11 cellular contexts compared by ENCODE assay signal in the genomic region with DNA sequence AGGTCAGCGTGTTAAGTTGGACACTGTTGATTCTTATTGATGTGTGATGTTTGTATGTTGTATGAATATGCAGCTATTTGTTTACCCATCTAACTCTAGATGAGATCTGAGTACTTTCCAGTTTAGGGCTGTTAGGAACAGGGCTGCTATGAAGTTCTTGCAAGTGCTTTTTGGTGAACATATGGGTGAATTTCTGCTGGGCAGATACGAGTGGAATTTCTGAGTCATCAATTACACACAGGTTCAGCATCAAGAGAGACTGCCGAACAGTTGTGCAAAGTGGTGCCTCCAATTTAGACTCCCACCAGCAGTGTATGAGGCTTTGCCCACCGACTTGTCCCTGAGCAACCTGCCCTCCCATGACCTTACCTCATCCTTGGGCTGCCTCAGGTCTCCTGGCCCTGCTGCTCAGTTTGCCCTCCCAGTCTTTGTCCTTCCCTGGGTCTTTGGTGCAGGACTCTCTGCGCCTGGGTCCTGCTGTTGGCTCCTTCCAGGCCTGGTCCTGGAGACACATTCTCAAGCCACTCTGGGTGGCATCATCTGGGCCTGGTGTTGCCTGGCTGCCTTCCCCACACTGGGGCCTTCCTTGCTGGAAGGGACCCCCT.
DNase-seq lines count a peak whose midpoint lies in the region; ATAC-seq and TF ChIP-seq lines count a peak whose summit lies in the region.
"Had no signal": no experiment of that assay in that cellular context is flagged by ENCODE, and none has a peak within 500 bp of the region (broad histone marks: within the 10 kb centered on the region; RNA-seq: fewer than 3 reads in every experiment).

No MANE protein-coding gene starts in this region.

- DNase-seq in GM03348 (ENCODE audit: low spot score) (peak; percentile 52), PC-3 (peak; percentile 76), fibroblast of lung (ENCODE audit: low read depth in 2 of 2) (peak; percentile 66 to 96), retinal pigment epithelial cell (ENCODE audit: low read depth) (peak; percentile 47), erythroblast (lab: John Stamatoyannopoulos, UW) (no peak)
- DNase-seq: activated naive CD4-positive, alpha-beta T cell treated with anti-CD3 and anti-CD28 coated beads, Interleukin-2, amount 50 U/mL, for 16 hours; NCI-H1105; Peyer's patch; thyroid gland had no signal

- no peaks in the 10 kb centered on the region for H3K79me2 ChIP-seq in PC-3 (ENCODE audit: low read length)
- H3K79me2 ChIP-seq in fibroblast of lung (ENCODE audit: control insufficient read depth, insufficient read depth, low read length) = no peaks in the 10 kb centered on the region

- H4K20me1 ChIP-seq in PC-3 (ENCODE audit: low read length) (no peaks in the 10 kb centered on the region), fibroblast of lung (ENCODE audit: control insufficient read depth, extremely low read depth, insufficient read depth, low read length) (no peaks in the 10 kb centered on the region)

- no peak overlapping the region for H3K9ac ChIP-seq in PC-3 (ENCODE audit: low read length)
- H3K9ac ChIP-seq in fibroblast of lung (ENCODE audit: insufficient read depth, low read length) = no peak overlapping the region

- H3K27me3 ChIP-seq in PC-3 (ENCODE audit: low read length) (no peaks in the 10 kb centered on the region), fibroblast of lung (ENCODE audit: control insufficient read depth, insufficient read depth, low read length) (no peaks in the 10 kb centered on the region)
- H3K27me3 ChIP-seq: Peyer's patch, thyroid gland had no signal

- no peak for TF ChIP-seq POLR2A in erythroblast (IDR thresholded peaks at IDR 0.05; ENCODE audit: low read length)

- H3K9me3 ChIP-seq in PC-3 (ENCODE audit: low read length) (no peaks in the 10 kb centered on the region), fibroblast of lung (ENCODE audit: control insufficient read depth, insufficient read depth, low read depth, low read length) (no peaks in the 10 kb centered on the region)
- H3K9me3 ChIP-seq: Peyer's patch, thyroid gland had no signal

- no peak overlapping the region for H2AFZ ChIP-seq in PC-3 (ENCODE audit: low read length)
- H2AFZ ChIP-seq in fibroblast of lung (ENCODE audit: low read length) = no peak overlapping the region

- H3K9me2 ChIP-seq in PC-3 (replicated peaks; ENCODE audit: low read length) = no peaks in the 10 kb centered on the region

- H3K4me1 ChIP-seq in PC-3 (ENCODE audit: insufficient read depth, low read length) (peaks cover 36% of the 10 kb centered on the region), fibroblast of lung (ENCODE audit: control insufficient read depth, extremely low read depth, insufficient read depth, low read length) (no peaks in the 10 kb centered on the region)
- H3K4me1 ChIP-seq: Peyer's patch, thyroid gland had no signal

- CTCF ChIA-PET in PC-3 (lab: Charles Lee) = no interaction called here

- POLR2A ChIA-PET in PC-3 (lab: Charles Lee; ENCODE audit: unreplicated experiment) = no interaction called here

- H3F3A ChIP-seq in PC-3 (ENCODE audit: low read length, unreplicated experiment) = no peaks in the 10 kb centered on the region

- no peaks in the 10 kb centered on the region for H3K36me3 ChIP-seq in PC-3 (ENCODE audit: low read depth, low read length)
- H3K36me3 ChIP-seq in fibroblast of lung (ENCODE audit: control insufficient read depth, insufficient read depth, low read length) = no peaks in the 10 kb centered on the region
- H3K36me3 ChIP-seq: Peyer's patch, thyroid gland had no signal

- TF ChIP-seq CTCF in PC-3 (conservative IDR thresholded peaks at IDR 0.05; ENCODE audit: low read depth, low read length) = no peak
- TF ChIP-seq CTCF in fibroblast of lung (conservative IDR thresholded peaks at IDR 0.05 in 1 of 2, IDR thresholded peaks at IDR 0.05 in 1 of 2; ENCODE audit: low read depth in 1 of 2, low read length in 2 of 2) = no peak
- TF ChIP-seq CTCF in retinal pigment epithelial cell (conservative IDR thresholded peaks at IDR 0.05; ENCODE audit: low read depth, low read length) = no peak

- BruUV-seq in PC-3 (replicated peaks; lab: Mats Ljungman, UMichigan) = no TSS peak

- H3K4me3 ChIP-seq in PC-3 (ENCODE audit: low read length) (no peak overlapping the region), fibroblast of lung (replicated peaks in 1 of 4; ENCODE audit: control extremely low read depth in 1 of 4, insufficient read depth in 1 of 4, low read depth in 3 of 4, low read length in 4 of 4) (no peak overlapping the region), retinal pigment epithelial cell (ENCODE audit: low read length) (no peak overlapping the region)
- H3K4me3 ChIP-seq: Peyer's patch, thyroid gland had no signal

- H3K4me2 ChIP-seq in PC-3 (ENCODE audit: low read length) (peak overlapping the region; percentile 25; the same call in 1 of the 2 replicates), fibroblast of lung (ENCODE audit: extremely low read depth, insufficient read depth, low read length) (no peak overlapping the region)

- intact Hi-C loops in PC-3 (cut with micrococcal nuclease) = no loop called here

- H3K27ac ChIP-seq in PC-3 (ENCODE audit: low read length) (no peak overlapping the region), fibroblast of lung (ENCODE audit: insufficient read depth, low read length) (no peak overlapping the region)
- H3K27ac ChIP-seq: Peyer's patch, thyroid gland had no signal

- ATAC-seq in PC-3 (peak; percentile 59), GM18520 (IDR thresholded peaks at IDR 0.05; ENCODE audit: unreplicated experiment) (no peak), GM18498 (IDR thresholded peaks at IDR 0.05; ENCODE audit: unreplicated experiment) (no peak)

Comparison
In these comparisons a context has a peak if more than half of its experiments do, and no peak if none do; other contexts are left out.
1. DNase-seq: peak in GM03348 (single experiment), PC-3 (single experiment), fibroblast of lung (2 of 2) and retinal pigment epithelial cell (single experiment); none in erythroblast (0 of 2).